In genomic region chr1:175530167-175530566, GRCh38 we compare ENCODE assay signal across 19 cellular contexts.
DNase-seq lines count a peak whose midpoint lies in the region; ATAC-seq and TF ChIP-seq lines count a peak whose summit lies in the region.
"Had no signal": no experiment of that assay in that cellular context is flagged by ENCODE, and none has a peak within 500 bp of the region (broad histone marks: within the 10 kb centered on the region; RNA-seq: fewer than 3 reads in every experiment).

No MANE protein-coding gene starts in this region.

- CTCF ChIA-PET in RWPE1 (lab: Yijun Ruan, JAX) = no interaction called here

- no peak for ATAC-seq in GM21526 (IDR thresholded peaks at IDR 0.05; ENCODE audit: low FRiP score, unreplicated experiment)
- ATAC-seq: GM12878, PC-3 had no signal

- no peak overlapping the region for H3K27ac ChIP-seq in RWPE1
- H3K27ac ChIP-seq: 22Rv1; BLaER1 treated with 17β-estradiol and CSF1 and Interleukin-3, amounts not matched to agents 10 nM and 100 nM had no signal

- no peak for TF ChIP-seq CTCF in RWPE1 (conservative IDR thresholded peaks at IDR 0.05; ENCODE audit: low read depth)

- DNase-seq in DMS153 (lab: John Stamatoyannopoulos, UW) (peak; percentile 14), DMS153 treated with DMSO at 0.1 percent for 48 hours (lab: John Stamatoyannopoulos, UW; ENCODE audit: unreplicated experiment) (no peak), Ammon's horn (ENCODE audit: low spot score) (peak; percentile 22), NCI-H69 (lab: John Stamatoyannopoulos, UW) (peak; percentile 18), iPS-NIHi7 (ENCODE audit: extremely low spot score) (peak; percentile 21), RWPE1 (ENCODE audit: low spot score) (no peak), middle frontal gyrus (ENCODE audit: extremely low spot score, low spot score) (no peak)
- DNase-seq: DMS 273 treated with DMSO at 0.1 percent for 48 hours, GOT3, HFFc6, KBM-7, NCI-H1694, NCI-H2171, NCI-H510A, PC-3 had no signal

- POLR2A ChIA-PET in RWPE1 (lab: Yijun Ruan, JAX; ENCODE audit: low non-redundant PET) = no interaction called here

Comparison
In these comparisons a context has a peak if more than half of its experiments do, and no peak if none do; other contexts are left out.
1. DNase-seq: peak in DMS153 (single experiment), Ammon's horn (single experiment), NCI-H69 (single experiment) and iPS-NIHi7 (single experiment); none in DMS153 treated with DMSO at 0.1 percent for 48 hours (single experiment), RWPE1 (single experiment) and middle frontal gyrus (single experiment).